Comparison of ENCODE assay signal across 31 cellular contexts in the genomic region with DNA sequence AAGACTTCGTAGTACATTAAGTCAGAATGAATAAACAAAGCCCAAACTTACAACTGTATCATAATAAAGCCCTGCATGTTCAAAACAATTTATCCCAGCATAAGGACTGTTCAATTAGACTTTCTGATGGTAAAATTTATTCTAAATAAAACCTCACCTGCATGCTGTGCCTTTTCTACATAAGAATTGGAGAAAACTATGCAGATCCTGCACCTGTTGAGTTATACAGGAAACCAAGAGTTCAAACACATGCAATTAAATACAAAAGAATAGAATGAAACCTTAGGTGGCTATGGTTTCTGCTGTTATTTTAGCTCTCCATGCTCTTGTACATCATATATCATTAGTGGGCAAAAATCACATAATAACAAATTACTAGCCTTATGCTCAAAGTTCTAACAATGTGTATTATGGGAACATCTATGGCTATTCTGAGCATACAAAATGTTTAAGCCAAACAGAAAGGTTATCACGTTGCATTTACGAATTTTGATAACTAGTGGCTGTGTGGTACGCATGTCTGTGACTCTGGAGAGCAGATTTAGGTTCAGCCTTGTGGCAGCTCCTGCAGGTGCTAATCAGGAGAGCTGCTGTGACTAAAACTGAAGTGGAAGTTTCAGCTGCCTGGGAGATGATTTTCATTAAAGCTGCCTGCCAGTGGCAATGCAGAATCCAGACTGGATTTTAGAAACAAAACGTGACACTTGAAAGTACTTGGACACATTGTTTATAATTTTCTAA. TPM values are rescaled to one million over a fixed set of nuclear protein-coding genes. Genes with fewer than 3 reads are reported as not detected.
A peak's percentile ranks its signal among the peaks of the same experiment; 100 is the strongest.
DNase-seq lines count a peak whose midpoint lies in the region; ATAC-seq, FAIRE-seq and TF ChIP-seq lines count a peak whose summit lies in the region.
"Had no signal": no experiment of that assay in that cellular context is flagged by ENCODE, and none has a peak within 500 bp of the region (broad histone marks: within the 10 kb centered on the region; RNA-seq: fewer than 3 reads in every experiment).

No MANE protein-coding gene starts in this region.

- H3K27me3 ChIP-seq in iPS-18a (ENCODE audit: control insufficient read depth, insufficient read depth, low read length) = no peaks in the 10 kb centered on the region
- H3K27me3 ChIP-seq: breast epithelium, SJCRH30, suprapubic skin, upper lobe of right lung had no signal

- peak overlapping the region; percentile 22 for H3K4me3 ChIP-seq in iPS-18a (ENCODE audit: low read length)
- H3K4me3 ChIP-seq: breast epithelium, psoas muscle, SJCRH30, suprapubic skin, upper lobe of right lung had no signal

- DNase-seq in NCI-H1092 (lab: John Stamatoyannopoulos, UW) (peak; percentile 8), NCI-H1436 treated with DMSO at 0.1 percent for 48 hours (lab: John Stamatoyannopoulos, UW) (peak; percentile 63), NCI-H510A treated with DMSO at 0.1 percent for 48 hours (lab: John Stamatoyannopoulos, UW) (peak; percentile 57), omental fat pad (ENCODE audit: low spot score) (no peak), GM19239 (ENCODE audit: insufficient read length, low spot score) (no peak)
- DNase-seq: activated CD4-positive, alpha-beta memory T cell treated with anti-CD3 and anti-CD28 coated beads for 36 hours; activated CD8-positive, alpha-beta memory T cell treated with anti-CD3 and anti-CD28 coated beads, Interleukin-2, amount 50 U/mL, for 4 hours; activated naive CD4-positive, alpha-beta T cell treated with anti-CD3 and anti-CD28 coated beads, Interleukin-2, amount 50 U/mL, for 16 hours; amniotic stem cell; C1 segment of cervical spinal cord; Caco-2; effector CD4-positive, alpha-beta T cell; Kasumi-1; left ventricle myocardium superior; NCI-H226; nucleus accumbens; psoas muscle; SJCRH30; stimulated activated CD4-positive, alpha-beta T cell treated with anti-CD3 and anti-CD28 coated beads, Interleukin-4, amount 100 ng/mL, for 4 hours; T-cell; upper lobe of right lung had no signal

- TF ChIP-seq CTCF in omental fat pad (IDR thresholded peaks at IDR 0.05) = no peak

- H3K9me3 ChIP-seq in iPS-18a (ENCODE audit: control insufficient read depth, low read depth, low read length) = no peaks in the 10 kb centered on the region
- H3K9me3 ChIP-seq: breast epithelium, Caco-2, psoas muscle, SJCRH30, suprapubic skin, upper lobe of right lung had no signal

- ATAC-seq in omental fat pad (ENCODE audit: low FRiP score) (no peak), GM19035 (IDR thresholded peaks at IDR 0.05; ENCODE audit: unreplicated experiment) (no peak)
- ATAC-seq: activated T-helper 17 cell treated with anti-CD3 and anti-CD28 coated beads, Interleukin-2, amount 50 U/mL, for 72 hours; left ventricle myocardium superior; psoas muscle; stimulated activated memory B cell treated with anti-CD40 and anti-IgM and Interleukin-4, amounts not matched to agents 10 μg/mL and 1 μg/mL and 100 μg/mL, for 72 hours; T-cell; upper lobe of right lung had no signal

- H3K9ac ChIP-seq in iPS-18a (ENCODE audit: low read length) = no peak overlapping the region

- FAIRE-seq in GM19239 (lab: Jason Lieb, UNC) = no peak
- FAIRE-seq: colon, keratinocyte, RCC 7860 had no signal

- peaks cover 15% of the 10 kb centered on the region for H3K4me1 ChIP-seq in iPS-18a (ENCODE audit: control insufficient read depth, low read depth, low read length)
- H3K4me1 ChIP-seq: breast epithelium, Caco-2, psoas muscle, SJCRH30, suprapubic skin, upper lobe of right lung had no signal

- no peaks in the 10 kb centered on the region for H3K36me3 ChIP-seq in iPS-18a (ENCODE audit: control insufficient read depth, low read depth, low read length)
- H3K36me3 ChIP-seq: breast epithelium, SJCRH30, suprapubic skin, upper lobe of right lung had no signal

- no peak overlapping the region for H3K27ac ChIP-seq in iPS-18a (ENCODE audit: low read length)
- H3K27ac ChIP-seq: breast epithelium, epithelial cell of prostate, psoas muscle, SJCRH30, suprapubic skin, upper lobe of right lung had no signal

RNA-seq across cellular contexts. Expression of a gene that starts 36.1 kb away (rescaled TPM):
- total RNA-seq in omental fat pad = 1 to 10 TPM; 2.4 to 7.3 (median 6.0) TPM
- total RNA-seq: activated CD4-positive, alpha-beta memory T cell treated with anti-CD3 and anti-CD28 coated beads for 36 hours; activated T-helper 17 cell treated with anti-CD3 and anti-CD28 coated beads, Interleukin-2, amount 50 U/mL, for 72 hours; Caco-2; T-cell had no signal

Comparison
In these comparisons a context has a peak if more than half of its experiments do, and no peak if none do; other contexts are left out.
1. DNase-seq: peak in NCI-H1092 (single experiment), NCI-H1436 treated with DMSO at 0.1 percent for 48 hours (single experiment) and NCI-H510A treated with DMSO at 0.1 percent for 48 hours (single experiment); none in omental fat pad (single experiment) and GM19239 (single experiment).